22 cellular contexts compared by ENCODE assay signal in the genomic region with DNA sequence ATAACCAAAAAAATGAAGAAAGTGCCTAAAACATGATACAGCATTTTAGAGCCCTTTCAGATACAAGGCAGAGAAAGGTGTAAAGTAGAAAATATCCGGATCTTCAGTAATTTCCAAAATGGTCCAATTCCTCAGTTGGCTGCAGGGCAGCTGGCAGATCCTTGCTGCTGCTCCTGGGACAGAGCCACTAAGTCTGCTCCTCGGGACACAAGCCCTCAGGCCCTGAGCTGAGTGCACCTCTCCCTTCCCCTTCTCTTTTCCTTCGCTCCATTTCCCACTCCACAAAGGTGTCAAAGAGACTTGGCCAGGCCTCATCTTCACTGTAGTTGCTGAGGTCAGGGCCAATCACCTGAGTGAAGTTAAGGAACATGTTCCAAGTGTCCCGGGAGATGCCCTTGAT. TPM values are rescaled to one million over a fixed set of nuclear protein-coding genes. Genes with fewer than 3 reads are reported as not detected.
A peak's percentile ranks its signal among the peaks of the same experiment; 100 is the strongest.
DNase-seq lines count a peak whose midpoint lies in the region; ATAC-seq, FAIRE-seq and TF ChIP-seq lines count a peak whose summit lies in the region.
"Had no signal": no experiment of that assay in that cellular context is flagged by ENCODE, and none has a peak within 500 bp of the region (broad histone marks: within the 10 kb centered on the region; RNA-seq: fewer than 3 reads in every experiment).

No MANE protein-coding gene starts in this region.

- POLR2A ChIA-PET in WTC11 (lab: Charles Lee) = no interaction called here

- no peak overlapping the region for H3K4me3 ChIP-seq in testis
- H3K4me3 ChIP-seq: smooth muscle cell, suprapubic skin had no signal

- peak; percentile 58 for ATAC-seq in WTC11
- ATAC-seq: activated naive CD8-positive, alpha-beta T cell treated with anti-CD3 and anti-CD28 coated beads, Interleukin-2, amount 50 U/mL, for 24 hours; effector memory CD8-positive, alpha-beta T cell had no signal

- no peaks in the 10 kb centered on the region for H3K27me3 Mint-ChIP-seq in WTC11 (ENCODE audit: low read depth)
- H3K27me3 Mint-ChIP-seq in dendritic cell treated with granulocyte-macrophage colony-stimulating factor and Interleukin-4, amounts not matched to agents 40 ng/mL and 50 ng/mL, for 4 days = no peaks in the 10 kb centered on the region
- H3K27me3 Mint-ChIP-seq: activated CD4-positive, alpha-beta T cell treated with anti-CD3 and anti-CD28 coated beads, Interleukin-2, amount 10 ng/mL, durations not matched to agents 24 days and 14 days; activated naive CD8-positive, alpha-beta T cell treated with anti-CD3 and anti-CD28 coated beads, Interleukin-2, amount 50 U/mL, for 24 hours; effector memory CD8-positive, alpha-beta T cell; progenitor cell of endocrine pancreas had no signal

- peak overlapping the region; percentile 40 to 75 for H3K27ac ChIP-seq in testis
- H3K27ac ChIP-seq: suprapubic skin had no signal

- DNase-seq in WTC11 (ENCODE audit: low spot score) = no peak
- DNase-seq in islet precursor cell = peak; percentile 59
- DNase-seq in testis = no peak
- no peak for DNase-seq in NCI-H446 (lab: John Stamatoyannopoulos, UW)
- no peak for DNase-seq in OCI-M1 (lab: John Stamatoyannopoulos, UW)
- no peak for DNase-seq in D721Med (ENCODE audit: insufficient read length, low spot score)
- DNase-seq: activated CD4-positive, alpha-beta T cell treated with anti-CD3 and anti-CD28 coated beads, Interleukin-2, amount 10 ng/mL, durations not matched to agents 24 days and 14 days; activated naive CD8-positive, alpha-beta T cell treated with anti-CD3 and anti-CD28 coated beads, Interleukin-2, amount 50 U/mL, for 24 hours; effector memory CD8-positive, alpha-beta T cell; mesendoderm; NCI-H146; NCI-H2171; NCI-H69; SHP77 had no signal

- H3K36me3 ChIP-seq in testis (ENCODE audit: low read depth, missing control alignments) = no peaks in the 10 kb centered on the region

- no peak overlapping the region; the same call in 1 of the 2 replicates for H3K4me3 Mint-ChIP-seq in WTC11
- H3K4me3 Mint-ChIP-seq in dendritic cell treated with granulocyte-macrophage colony-stimulating factor and Interleukin-4, amounts not matched to agents 40 ng/mL and 50 ng/mL, for 4 days = no peak overlapping the region
- H3K4me3 Mint-ChIP-seq: activated CD4-positive, alpha-beta T cell treated with anti-CD3 and anti-CD28 coated beads, Interleukin-2, amount 10 ng/mL, durations not matched to agents 24 days and 14 days; activated naive CD8-positive, alpha-beta T cell treated with anti-CD3 and anti-CD28 coated beads, Interleukin-2, amount 50 U/mL, for 24 hours; effector memory CD8-positive, alpha-beta T cell; nephron had no signal

- peaks cover 49% of the 10 kb centered on the region for H3K4me1 Mint-ChIP-seq in WTC11
- peaks cover 34% of the 10 kb centered on the region for H3K4me1 Mint-ChIP-seq in dendritic cell treated with granulocyte-macrophage colony-stimulating factor and Interleukin-4, amounts not matched to agents 40 ng/mL and 50 ng/mL, for 4 days (ENCODE audit: low read depth)
- H3K4me1 Mint-ChIP-seq: nephron had no signal

- H3K9me3 ChIP-seq in testis = no peaks in the 10 kb centered on the region
- H3K9me3 ChIP-seq: suprapubic skin had no signal

- 58 to 62% methylated on average over 4 of the region's 4 CpGs for WGBS in testis, 2 donors

- H3K4me1 ChIP-seq in testis = peaks cover 17% of the 10 kb centered on the region

- intact Hi-C loops in dendritic cell treated with granulocyte-macrophage colony-stimulating factor and Interleukin-4, amounts not matched to agents 40 ng/mL and 50 ng/mL, for 4 days (cut with micrococcal nuclease) = no loop called here
- intact Hi-C loops in testis (cut with DNase I; ENCODE audit: low total_unique reads) = loop anchor here (10.0 kb wide), 1 partner anchor 45 kb away; the partner anchor contains the start of genes DCUN1D3 and LYRM1

- CTCF ChIA-PET in WTC11 (lab: Charles Lee) = no interaction called here

- H3K27me3 ChIP-seq in testis = no peaks in the 10 kb centered on the region
- H3K27me3 ChIP-seq: suprapubic skin had no signal

- no peak for FAIRE-seq in D721Med (lab: Jason Lieb, UNC)
- FAIRE-seq: HTR-8/SVneo, TTC549 had no signal

- H3K27ac Mint-ChIP-seq in WTC11 = peak overlapping the region; percentile 94
- H3K27ac Mint-ChIP-seq in dendritic cell treated with granulocyte-macrophage colony-stimulating factor and Interleukin-4, amounts not matched to agents 40 ng/mL and 50 ng/mL, for 4 days = peak overlapping the region; percentile 12
- H3K27ac Mint-ChIP-seq: activated CD4-positive, alpha-beta T cell treated with anti-CD3 and anti-CD28 coated beads, Interleukin-2, amount 10 ng/mL, durations not matched to agents 24 days and 14 days; activated naive CD8-positive, alpha-beta T cell treated with anti-CD3 and anti-CD28 coated beads, Interleukin-2, amount 50 U/mL, for 24 hours; activated T-helper 2 cell treated with anti-CD3 and anti-CD28 coated beads, Interferon-gamma antibody, Interleukin-2, Interleukin-4, amounts not matched to agents 10 μg/mL and 5 μg/mL and 100 μg/mL, durations not matched to agents 14 hours and 24 hours and 36 hours; effector memory CD8-positive, alpha-beta T cell; nephron; progenitor cell of endocrine pancreas had no signal

- H3K9me3 Mint-ChIP-seq in WTC11 = peaks cover 3% of the 10 kb centered on the region
- no peaks in the 10 kb centered on the region for H3K9me3 Mint-ChIP-seq in dendritic cell treated with granulocyte-macrophage colony-stimulating factor and Interleukin-4, amounts not matched to agents 40 ng/mL and 50 ng/mL, for 4 days
- H3K9me3 Mint-ChIP-seq: activated naive CD8-positive, alpha-beta T cell treated with anti-CD3 and anti-CD28 coated beads, Interleukin-2, amount 50 U/mL, for 24 hours; activated T-helper 2 cell treated with anti-CD3 and anti-CD28 coated beads, Interferon-gamma antibody, Interleukin-2, Interleukin-4, amounts not matched to agents 10 μg/mL and 5 μg/mL and 100 μg/mL, durations not matched to agents 14 hours and 24 hours and 36 hours; effector memory CD8-positive, alpha-beta T cell; nephron had no signal

- TF ChIP-seq CTCF in WTC11 (IDR thresholded peaks at IDR 0.05) (no peak), testis (IDR thresholded peaks at IDR 0.05) (no peak), D721Med (IDR thresholded peaks at IDR 0.05; ENCODE audit: insufficient read depth, missing control alignments) (no peak)

- peaks cover 20% of the 10 kb centered on the region for H3K36me3 Mint-ChIP-seq in WTC11
- peaks cover 85% of the 10 kb centered on the region for H3K36me3 Mint-ChIP-seq in dendritic cell treated with granulocyte-macrophage colony-stimulating factor and Interleukin-4, amounts not matched to agents 40 ng/mL and 50 ng/mL, for 4 days (ENCODE audit: low read depth)

- TF ChIP-seq POLR2A in testis (IDR thresholded peaks at IDR 0.05) = no peak

TF ChIP-seq in WTC11, 78 proteins besides CTCF, POLR2A, EP300 and RAD21:
- TF ChIP-seq ERG (CRISPR knock-in tag; IDR thresholded peaks at IDR 0.05) (no peak), ZBTB21 (CRISPR knock-in tag; IDR thresholded peaks at IDR 0.05; ENCODE audit: borderline replicate concordance) (no peak), CDX4 (CRISPR knock-in tag; IDR thresholded peaks at IDR 0.05; ENCODE audit: borderline replicate concordance) (no peak), ATF3 (CRISPR knock-in tag; conservative IDR thresholded peaks at IDR 0.05) (no peak)

RNA-seq across cellular contexts. Expression of gene DCUN1D3, which starts 40.5 kb away (rescaled TPM):
- total RNA-seq in WTC11 (2021) (12.8 to 14.7 TPM (median 14.4 TPM) in 3 replicates), testis (10 to 100 TPM; 15.2 to 16.5 TPM)
- polyA plus RNA-seq in testis (ENCODE audit: insufficient read depth, low read depth, low replicate concordance) = 19.5 TPM

RNA-seq across cellular contexts. Expression of gene LYRM1, which starts 40.9 kb away (rescaled TPM):
- total RNA-seq in WTC11 (2021) (11.4 to 15.0 TPM (median 12.3 TPM) in 3 replicates), testis (10 to 100 TPM; 30.2 to 43.0 TPM)
- 87.2 TPM for polyA plus RNA-seq in testis (ENCODE audit: insufficient read depth, low read depth, low replicate concordance)

RNA-seq across cellular contexts. Expression of gene REXO5, which starts 53.4 kb away (rescaled TPM):
- total RNA-seq in WTC11 (2021) (8.5 to 10.5 TPM (median 9.2 TPM) in 3 replicates), testis (100 to 1,000 TPM; 228 to 234 TPM)
- 991 TPM for polyA plus RNA-seq in testis (ENCODE audit: insufficient read depth, low read depth, low replicate concordance)

RNA-seq across cellular contexts. Expression of gene ERI2, which starts 53.4 kb away (rescaled TPM):
- total RNA-seq in WTC11 (2021) = 15.7 to 18.3 TPM (median 16.9 TPM) in 3 replicates
- total RNA-seq in testis = 10 to 100 TPM; 66.5 to 71.1 TPM
- 42.9 TPM for polyA plus RNA-seq in testis (ENCODE audit: insufficient read depth, low read depth, low replicate concordance)

Comparison
In these comparisons a context has a peak if more than half of its experiments do, and no peak if none do; other contexts are left out.
1. RNA of gene REXO5, which starts 53.4 kb away (total RNA-seq): 228 to 234 TPM in testis; 8.5 to 10.5 TPM in WTC11; every median in the first group is over 10 times any median in the second.